In the genomic region with DNA sequence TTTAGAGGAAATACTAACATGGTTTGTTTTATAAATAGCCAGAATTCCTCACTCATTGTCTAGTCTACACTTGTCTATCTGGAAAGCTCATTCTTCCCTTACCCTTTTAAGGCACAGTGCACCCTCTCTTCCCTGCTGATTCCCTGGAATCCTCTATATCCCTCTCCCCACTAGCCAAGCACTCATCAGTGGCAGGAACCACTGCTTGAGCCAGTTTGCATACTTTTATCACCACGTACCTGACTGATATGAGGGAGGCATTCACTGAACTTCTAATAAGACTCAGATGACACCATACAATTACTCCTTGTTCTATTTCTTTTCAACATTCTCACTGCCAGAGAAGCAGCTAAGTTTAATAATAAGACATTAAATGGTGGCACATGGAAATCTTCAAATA, we compare ENCODE assay signal across 26 cellular contexts.
"Had no signal": no experiment of that assay in that cellular context is flagged by ENCODE, and none has a peak within 500 bp of the region (broad histone marks: within the 10 kb centered on the region; RNA-seq: fewer than 3 reads in every experiment).

No MANE protein-coding gene starts in this region.

- H3K4me3 Mint-ChIP-seq: activated B cell treated with CpG ODN at 0.5 μM for 24 hours; activated CD4-positive, alpha-beta memory T cell treated with anti-CD3 and anti-CD28 coated beads for 36 hours; activated CD4-positive, alpha-beta T cell treated with anti-CD3 and anti-CD28 coated beads, Interleukin-2, amount 10 ng/mL, durations not matched to agents 24 days and 14 days; activated naive CD8-positive, alpha-beta T cell treated with anti-CD3 and anti-CD28 coated beads, Interleukin-2, amount 50 U/mL, for 24 hours; activated T-cell treated with anti-CD3 and anti-CD28 coated beads, Interleukin-2, amount 50 U/mL, for 4 hours; T-helper 17 cell had no signal

- H3K9me3 Mint-ChIP-seq: activated B cell treated with CpG ODN at 0.5 μM for 24 hours; activated CD4-positive, alpha-beta memory T cell treated with anti-CD3 and anti-CD28 coated beads for 36 hours; activated CD4-positive, alpha-beta T cell treated with anti-CD3 and anti-CD28 coated beads, Interleukin-2, amount 10 ng/mL, durations not matched to agents 24 days and 14 days; activated naive CD4-positive, alpha-beta T cell treated with anti-CD3 and anti-CD28 coated beads, Interleukin-2, amount 50 U/mL, for 72 hours; activated naive CD8-positive, alpha-beta T cell treated with anti-CD3 and anti-CD28 coated beads, Interleukin-2, amount 50 U/mL, for 24 hours; activated T-cell treated with anti-CD3 and anti-CD28 coated beads, Interleukin-2, amount 50 U/mL, for 4 hours had no signal

- DNase-seq: activated B cell treated with CpG ODN at 0.5 μM for 24 hours; activated CD4-positive, alpha-beta memory T cell treated with anti-CD3 and anti-CD28 coated beads for 36 hours; activated CD4-positive, alpha-beta T cell treated with anti-CD3 and anti-CD28 coated beads for 1 hour; activated CD4-positive, alpha-beta T cell treated with anti-CD3 and anti-CD28 coated beads, Interleukin-2, amount 10 ng/mL, durations not matched to agents 24 days and 14 days; activated CD8-positive, alpha-beta memory T cell treated with anti-CD3 and anti-CD28 coated beads for 24 hours; activated effector memory CD4-positive, alpha-beta T cell treated with anti-CD3 and anti-CD28 coated beads, Interleukin-2, amount 50 U/mL, for 16 hours; activated naive CD4-positive, alpha-beta T cell treated with Interleukin-2 at 50 U/mL for 16 hours; activated naive CD8-positive, alpha-beta T cell treated with anti-CD3 and anti-CD28 coated beads, Interleukin-2, amount 50 U/mL, for 24 hours; activated T-cell treated with anti-CD3 and anti-CD28 coated beads, Interleukin-2, amount 50 U/mL, for 4 hours; caudate nucleus; colonic mucosa; Karpas-422; NCI-H1105 treated with DMSO at 0.1 percent for 48 hours; NCI-H1436 treated with DMSO at 0.1 percent for 48 hours; NCI-H187; NCI-H2081; NCI-H526 treated with DMSO at 0.1 percent for 48 hours; NCI-H82; OCI-M1; Right ventricle myocardium superior; RPMI8226; T-helper 17 cell; T-helper 9 cell had no signal

- H3K4me3 ChIP-seq: colonic mucosa, SJSA1 had no signal

- H3K4me1 ChIP-seq: colonic mucosa had no signal

- H3K27ac Mint-ChIP-seq: activated B cell treated with CpG ODN at 0.5 μM for 24 hours; activated CD4-positive, alpha-beta memory T cell treated with anti-CD3 and anti-CD28 coated beads for 36 hours; activated CD4-positive, alpha-beta T cell treated with anti-CD3 and anti-CD28 coated beads, Interleukin-2, amount 10 ng/mL, durations not matched to agents 24 days and 14 days; activated naive CD4-positive, alpha-beta T cell treated with anti-CD3 and anti-CD28 coated beads, Interleukin-2, amount 50 U/mL, for 72 hours; activated naive CD8-positive, alpha-beta T cell treated with anti-CD3 and anti-CD28 coated beads, Interleukin-2, amount 50 U/mL, for 24 hours; T-helper 17 cell had no signal

- H3K27ac ChIP-seq: colonic mucosa, SJSA1 had no signal

- H3K36me3 Mint-ChIP-seq: activated CD4-positive, alpha-beta memory T cell treated with anti-CD3 and anti-CD28 coated beads for 36 hours; activated naive CD4-positive, alpha-beta T cell treated with anti-CD3 and anti-CD28 coated beads, Interleukin-2, amount 50 U/mL, for 72 hours had no signal

- H3K27me3 Mint-ChIP-seq: activated CD4-positive, alpha-beta memory T cell treated with anti-CD3 and anti-CD28 coated beads for 36 hours had no signal

- H3K4me1 Mint-ChIP-seq: activated B cell treated with CpG ODN at 0.5 μM for 24 hours; activated naive CD8-positive, alpha-beta T cell treated with anti-CD3 and anti-CD28 coated beads, Interleukin-2, amount 50 U/mL, for 24 hours had no signal

- H3K9me3 ChIP-seq: colonic mucosa, SJSA1 had no signal

- H3K36me3 ChIP-seq: colonic mucosa, SJSA1 had no signal

- ATAC-seq: activated naive CD4-positive, alpha-beta T cell treated with anti-CD3 and anti-CD28 coated beads, Interleukin-2, amount 50 U/mL, for 72 hours; activated naive CD8-positive, alpha-beta T cell treated with anti-CD3 and anti-CD28 coated beads, Interleukin-2, amount 50 U/mL, for 24 hours; activated T-cell treated with anti-CD3 and anti-CD28 coated beads, Interleukin-2, amount 50 U/mL, for 4 hours; Panc1; T-helper 17 cell had no signal

- H3K27me3 ChIP-seq: colonic mucosa, SJSA1 had no signal
